ENCODE assay signal across 1 cellular context in the genomic region with DNA sequence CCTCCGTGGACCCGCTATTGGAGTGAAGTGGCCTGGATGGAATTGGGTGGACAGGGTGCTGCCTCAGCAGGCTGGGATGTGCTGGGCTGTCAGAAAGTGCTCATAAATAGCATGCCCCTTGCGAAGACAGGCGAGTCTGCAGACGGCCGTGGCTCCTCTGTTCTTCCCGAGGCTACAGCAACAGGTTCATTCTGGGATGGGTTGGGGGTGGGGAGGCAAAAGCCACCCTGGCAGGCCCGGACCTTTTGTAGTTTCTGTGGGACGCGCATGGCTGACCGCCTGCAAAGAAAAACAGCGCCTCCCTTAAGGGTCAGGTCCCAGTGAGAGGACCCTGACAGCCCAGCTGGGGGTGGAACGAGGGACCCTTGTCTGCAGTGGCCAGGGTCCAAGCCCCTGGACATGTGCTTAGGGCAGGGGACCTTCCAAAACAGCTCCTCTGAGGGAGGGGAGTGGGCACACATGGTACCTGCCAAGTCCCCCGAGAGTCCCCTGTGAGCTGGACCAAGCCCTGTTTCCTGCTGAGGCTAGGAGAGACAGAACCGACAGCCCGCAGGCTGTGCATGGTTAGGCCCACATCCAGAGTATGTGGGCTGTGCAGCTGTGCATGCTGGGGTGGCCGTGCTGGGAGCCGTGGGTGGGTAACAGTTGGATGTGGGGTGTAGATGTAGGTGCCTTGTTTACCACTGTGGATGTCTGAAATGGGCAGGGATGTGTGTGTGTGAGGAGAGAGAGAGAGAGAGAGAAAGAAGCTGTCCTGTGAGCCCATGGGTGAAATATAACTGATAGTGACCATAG.
A peak's percentile ranks its signal among the peaks of the same experiment; 100 is the strongest.
TF ChIP-seq lines count a peak whose summit lies in the region.

A gene (plus strand): TSS at position 133 of the 795 bp plus-strand sequence. CDS start 1,539 bp downstream, outside the sequence.

TF ChIP-seq in HEK293, 187 proteins besides CTCF, POLR2A, EP300 and RAD21 (continued from another document):
- TF ChIP-seq, protein P1, sequence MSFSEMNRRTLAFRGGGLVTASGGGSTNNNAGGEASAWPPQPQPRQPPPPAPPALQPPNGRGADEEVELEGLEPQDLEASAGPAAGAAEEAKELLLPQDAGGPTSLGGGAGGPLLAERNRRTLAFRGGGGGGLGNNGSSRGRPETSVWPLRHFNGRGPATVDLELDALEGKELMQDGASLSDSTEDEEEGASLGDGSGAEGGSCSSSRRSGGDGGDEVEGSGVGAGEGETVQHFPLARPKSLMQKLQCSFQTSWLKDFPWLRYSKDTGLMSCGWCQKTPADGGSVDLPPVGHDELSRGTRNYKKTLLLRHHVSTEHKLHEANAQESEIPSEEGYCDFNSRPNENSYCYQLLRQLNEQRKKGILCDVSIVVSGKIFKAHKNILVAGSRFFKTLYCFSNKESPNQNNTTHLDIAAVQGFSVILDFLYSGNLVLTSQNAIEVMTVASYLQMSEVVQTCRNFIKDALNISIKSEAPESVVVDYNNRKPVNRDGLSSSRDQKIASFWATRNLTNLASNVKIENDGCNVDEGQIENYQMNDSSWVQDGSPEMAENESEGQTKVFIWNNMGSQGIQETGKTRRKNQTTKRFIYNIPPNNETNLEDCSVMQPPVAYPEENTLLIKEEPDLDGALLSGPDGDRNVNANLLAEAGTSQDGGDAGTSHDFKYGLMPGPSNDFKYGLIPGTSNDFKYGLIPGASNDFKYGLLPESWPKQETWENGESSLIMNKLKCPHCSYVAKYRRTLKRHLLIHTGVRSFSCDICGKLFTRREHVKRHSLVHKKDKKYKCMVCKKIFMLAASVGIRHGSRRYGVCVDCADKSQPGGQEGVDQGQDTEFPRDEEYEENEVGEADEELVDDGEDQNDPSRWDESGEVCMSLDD (tag by site-specific recombination; IDR thresholded peaks at IDR 0.05) = no peak
- TF ChIP-seq HOXC10 (CRISPR knock-in tag; IDR thresholded peaks at IDR 0.05) (no peak), ZNF324 (tag by site-specific recombination; IDR thresholded peaks at IDR 0.05) (no peak), ZNF138 (tag by site-specific recombination; IDR thresholded peaks at IDR 0.05; ENCODE audit: borderline replicate concordance) (no peak), ZNF596 (tag by site-specific recombination; IDR thresholded peaks at IDR 0.05) (no peak), ZNF785 (tag by site-specific recombination; IDR thresholded peaks at IDR 0.05) (no peak), ZNF610 (tag by site-specific recombination; IDR thresholded peaks at IDR 0.05; ENCODE audit: borderline replicate concordance) (no peak), ZNF341 (tag by site-specific recombination; IDR thresholded peaks at IDR 0.05; ENCODE audit: low read depth) (no peak), ZNF394 (tag by site-specific recombination; IDR thresholded peaks at IDR 0.05; ENCODE audit: borderline replicate concordance) (no peak), ZNF514 (tag by site-specific recombination; IDR thresholded peaks at IDR 0.05) (no peak), ZNF114 (tag by site-specific recombination; IDR thresholded peaks at IDR 0.05) (no peak), ZNF311 (tag by site-specific recombination; IDR thresholded peaks at IDR 0.05; ENCODE audit: borderline replicate concordance) (no peak), ZNF654 (tag by site-specific recombination; IDR thresholded peaks at IDR 0.05; ENCODE audit: low read depth) (no peak), SP3 (tag by site-specific recombination; IDR thresholded peaks at IDR 0.05) (no peak), ZBTB20 (tag by site-specific recombination; IDR thresholded peaks at IDR 0.05) (no peak), ZFP3 (tag by site-specific recombination; IDR thresholded peaks at IDR 0.05; ENCODE audit: low read depth) (no peak), KLF9 (tag by site-specific recombination; IDR thresholded peaks at IDR 0.05; ENCODE audit: low read depth) (no peak), ZNF426 (tag by site-specific recombination; IDR thresholded peaks at IDR 0.05) (no peak), ZNF214 (tag by site-specific recombination; IDR thresholded peaks at IDR 0.05; ENCODE audit: borderline replicate concordance) (no peak), ZNF501 (tag by site-specific recombination; IDR thresholded peaks at IDR 0.05) (no peak), ZFHX2 (tag by site-specific recombination; conservative IDR thresholded peaks at IDR 0.05) (peak; percentile 91), ZNF16 (tag by site-specific recombination; IDR thresholded peaks at IDR 0.05; ENCODE audit: low read depth) (no peak), EGR2 (tag by site-specific recombination; IDR thresholded peaks at IDR 0.05; ENCODE audit: low read depth) (peak; percentile 94)
- TF ChIP-seq, protein P2, sequence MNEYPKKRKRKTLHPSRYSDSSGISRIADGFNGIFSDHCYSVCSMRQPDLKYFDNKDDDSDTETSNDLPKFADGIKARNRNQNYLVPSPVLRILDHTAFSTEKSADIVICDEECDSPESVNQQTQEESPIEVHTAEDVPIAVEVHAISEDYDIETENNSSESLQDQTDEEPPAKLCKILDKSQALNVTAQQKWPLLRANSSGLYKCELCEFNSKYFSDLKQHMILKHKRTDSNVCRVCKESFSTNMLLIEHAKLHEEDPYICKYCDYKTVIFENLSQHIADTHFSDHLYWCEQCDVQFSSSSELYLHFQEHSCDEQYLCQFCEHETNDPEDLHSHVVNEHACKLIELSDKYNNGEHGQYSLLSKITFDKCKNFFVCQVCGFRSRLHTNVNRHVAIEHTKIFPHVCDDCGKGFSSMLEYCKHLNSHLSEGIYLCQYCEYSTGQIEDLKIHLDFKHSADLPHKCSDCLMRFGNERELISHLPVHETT (tag by site-specific recombination; IDR thresholded peaks at IDR 0.05) = no peak
- TF ChIP-seq, protein P3, sequence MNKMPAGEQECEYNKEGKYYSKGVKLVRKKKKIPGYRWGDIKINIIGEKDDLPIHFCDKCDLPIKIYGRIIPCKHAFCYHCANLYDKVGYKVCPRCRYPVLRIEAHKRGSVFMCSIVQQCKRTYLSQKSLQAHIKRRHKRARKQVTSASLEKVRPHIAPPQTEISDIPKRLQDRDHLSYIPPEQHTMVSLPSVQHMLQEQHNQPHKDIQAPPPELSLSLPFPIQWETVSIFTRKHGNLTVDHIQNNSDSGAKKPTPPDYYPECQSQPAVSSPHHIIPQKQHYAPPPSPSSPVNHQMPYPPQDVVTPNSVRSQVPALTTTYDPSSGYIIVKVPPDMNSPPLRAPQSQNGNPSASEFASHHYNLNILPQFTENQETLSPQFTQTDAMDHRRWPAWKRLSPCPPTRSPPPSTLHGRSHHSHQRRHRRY (tag by site-specific recombination; IDR thresholded peaks at IDR 0.05) = no peak
- TF ChIP-seq, protein P4, sequence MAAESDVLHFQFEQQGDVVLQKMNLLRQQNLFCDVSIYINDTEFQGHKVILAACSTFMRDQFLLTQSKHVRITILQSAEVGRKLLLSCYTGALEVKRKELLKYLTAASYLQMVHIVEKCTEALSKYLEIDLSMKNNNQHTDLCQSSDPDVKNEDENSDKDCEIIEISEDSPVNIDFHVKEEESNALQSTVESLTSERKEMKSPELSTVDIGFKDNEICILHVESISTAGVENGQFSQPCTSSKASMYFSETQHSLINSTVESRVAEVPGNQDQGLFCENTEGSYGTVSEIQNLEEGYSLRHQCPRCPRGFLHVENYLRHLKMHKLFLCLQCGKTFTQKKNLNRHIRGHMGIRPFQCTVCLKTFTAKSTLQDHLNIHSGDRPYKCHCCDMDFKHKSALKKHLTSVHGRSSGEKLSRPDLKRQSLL (tag by site-specific recombination; IDR thresholded peaks at IDR 0.05) = no peak
- TF ChIP-seq, protein P5, sequence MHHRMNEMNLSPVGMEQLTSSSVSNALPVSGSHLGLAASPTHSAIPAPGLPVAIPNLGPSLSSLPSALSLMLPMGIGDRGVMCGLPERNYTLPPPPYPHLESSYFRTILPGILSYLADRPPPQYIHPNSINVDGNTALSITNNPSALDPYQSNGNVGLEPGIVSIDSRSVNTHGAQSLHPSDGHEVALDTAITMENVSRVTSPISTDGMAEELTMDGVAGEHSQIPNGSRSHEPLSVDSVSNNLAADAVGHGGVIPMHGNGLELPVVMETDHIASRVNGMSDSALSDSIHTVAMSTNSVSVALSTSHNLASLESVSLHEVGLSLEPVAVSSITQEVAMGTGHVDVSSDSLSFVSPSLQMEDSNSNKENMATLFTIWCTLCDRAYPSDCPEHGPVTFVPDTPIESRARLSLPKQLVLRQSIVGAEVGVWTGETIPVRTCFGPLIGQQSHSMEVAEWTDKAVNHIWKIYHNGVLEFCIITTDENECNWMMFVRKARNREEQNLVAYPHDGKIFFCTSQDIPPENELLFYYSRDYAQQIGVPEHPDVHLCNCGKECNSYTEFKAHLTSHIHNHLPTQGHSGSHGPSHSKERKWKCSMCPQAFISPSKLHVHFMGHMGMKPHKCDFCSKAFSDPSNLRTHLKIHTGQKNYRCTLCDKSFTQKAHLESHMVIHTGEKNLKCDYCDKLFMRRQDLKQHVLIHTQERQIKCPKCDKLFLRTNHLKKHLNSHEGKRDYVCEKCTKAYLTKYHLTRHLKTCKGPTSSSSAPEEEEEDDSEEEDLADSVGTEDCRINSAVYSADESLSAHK (tag by site-specific recombination; IDR thresholded peaks at IDR 0.05) = no peak
